18 cellular contexts compared by ENCODE assay signal in genomic region chr20:25421107-25421506, GRCh38.
"Had no signal": no experiment of that assay in that cellular context is flagged by ENCODE, and none has a peak within 500 bp of the region (broad histone marks: within the 10 kb centered on the region; RNA-seq: fewer than 3 reads in every experiment).

No MANE protein-coding gene starts in this region.

- H3K9me3 ChIP-seq: heart right ventricle, spleen, tibial nerve had no signal

- DNase-seq: effector CD4-positive, alpha-beta T cell; foreskin melanocyte; heart right ventricle; hypothalamus; kidney glomerular epithelial cell; naive thymus-derived CD4-positive, alpha-beta T cell; nephron progenitor cell; posterior cingulate gyrus; spleen; stimulated activated CD4-positive, alpha-beta T cell treated with anti-CD3 and anti-CD28 coated beads, Interleukin-15, amount 100 ng/mL, for 24 hours; stimulated activated CD4-positive, alpha-beta T cell treated with anti-CD3 and anti-CD28 coated beads, Interleukin-1b, Interleukin-23, amount 100 ng/mL, for 48 hours; stimulated activated CD4-positive, alpha-beta T cell treated with anti-CD3 and anti-CD28 coated beads, Interleukin-4, amount 100 ng/mL, for 24 hours had no signal

- H3K27ac ChIP-seq: coronary artery, heart right ventricle, spleen, tibial nerve had no signal

- H3K9me3 Mint-ChIP-seq: naive thymus-derived CD4-positive, alpha-beta T cell; stimulated activated memory B cell treated with anti-CD40 and anti-IgM and Interleukin-4, amounts not matched to agents 10 μg/mL and 1 μg/mL and 100 μg/mL, for 72 hours; stimulated activated naive CD8-positive, alpha-beta T cell treated with anti-CD3 and anti-CD28 coated beads, Interleukin-15, Interleukin-2, amounts not matched to agents 100 ng/mL and 50 ng/mL, for 24 hours had no signal

- ATAC-seq: esophagus mucosa; heart right ventricle; naive thymus-derived CD4-positive, alpha-beta T cell; sciatic nerve; stimulated activated memory B cell treated with anti-CD40 and anti-IgM and Interleukin-4, amounts not matched to agents 10 μg/mL and 1 μg/mL and 100 μg/mL, for 72 hours had no signal

- H3K27ac Mint-ChIP-seq: naive thymus-derived CD4-positive, alpha-beta T cell; nephron progenitor cell; stimulated activated memory B cell treated with anti-CD40 and anti-IgM and Interleukin-4, amounts not matched to agents 10 μg/mL and 1 μg/mL and 100 μg/mL, for 72 hours; stimulated activated naive CD8-positive, alpha-beta T cell treated with anti-CD3 and anti-CD28 coated beads, Interleukin-15, Interleukin-2, amounts not matched to agents 100 ng/mL and 50 ng/mL, for 24 hours had no signal

- H3K36me3 ChIP-seq: heart right ventricle, tibial nerve had no signal

- H3K27me3 Mint-ChIP-seq: naive thymus-derived CD4-positive, alpha-beta T cell; stimulated activated memory B cell treated with anti-CD40 and anti-IgM and Interleukin-4, amounts not matched to agents 10 μg/mL and 1 μg/mL and 100 μg/mL, for 72 hours; stimulated activated naive CD8-positive, alpha-beta T cell treated with anti-CD3 and anti-CD28 coated beads, Interleukin-15, Interleukin-2, amounts not matched to agents 100 ng/mL and 50 ng/mL, for 24 hours had no signal

- H3K4me3 Mint-ChIP-seq: naive thymus-derived CD4-positive, alpha-beta T cell; nephron progenitor cell; stimulated activated memory B cell treated with anti-CD40 and anti-IgM and Interleukin-4, amounts not matched to agents 10 μg/mL and 1 μg/mL and 100 μg/mL, for 72 hours; stimulated activated naive CD8-positive, alpha-beta T cell treated with anti-CD3 and anti-CD28 coated beads, Interleukin-15, Interleukin-2, amounts not matched to agents 100 ng/mL and 50 ng/mL, for 24 hours had no signal

- H3K27me3 ChIP-seq: heart right ventricle, spleen, tibial nerve had no signal

- H3K4me1 ChIP-seq: heart right ventricle, spleen, tibial nerve had no signal

- H3K4me3 ChIP-seq: coronary artery, heart right ventricle, spleen, tibial nerve had no signal

- H3K4me1 Mint-ChIP-seq: nephron progenitor cell; stimulated activated memory B cell treated with anti-CD40 and anti-IgM and Interleukin-4, amounts not matched to agents 10 μg/mL and 1 μg/mL and 100 μg/mL, for 72 hours had no signal
